1 cellular context compared by ENCODE assay signal in genomic region chr11:74139151-74139918, GRCh38.
TF ChIP-seq lines count a peak whose summit lies in the region.

No MANE protein-coding gene starts in this region.

TF ChIP-seq in GM23338, 12 proteins besides CTCF, POLR2A, EP300 and RAD21 (continued from another document):
- TF ChIP-seq ZNF462 (CRISPR knock-in tag; IDR thresholded peaks at IDR 0.05) (no peak), EZH2phosphoT487 (IDR thresholded peaks at IDR 0.05; ENCODE audit: unreplicated experiment) (no peak), NANOG (IDR thresholded peaks at IDR 0.05; ENCODE audit: borderline replicate concordance) (no peak), REST (IDR thresholded peaks at IDR 0.05; ENCODE audit: unreplicated experiment) (no peak), ZNF114 (CRISPR knock-in tag; IDR thresholded peaks at IDR 0.05) (no peak)
